ENCODE assay signal across 1 cellular context in the genomic region with DNA sequence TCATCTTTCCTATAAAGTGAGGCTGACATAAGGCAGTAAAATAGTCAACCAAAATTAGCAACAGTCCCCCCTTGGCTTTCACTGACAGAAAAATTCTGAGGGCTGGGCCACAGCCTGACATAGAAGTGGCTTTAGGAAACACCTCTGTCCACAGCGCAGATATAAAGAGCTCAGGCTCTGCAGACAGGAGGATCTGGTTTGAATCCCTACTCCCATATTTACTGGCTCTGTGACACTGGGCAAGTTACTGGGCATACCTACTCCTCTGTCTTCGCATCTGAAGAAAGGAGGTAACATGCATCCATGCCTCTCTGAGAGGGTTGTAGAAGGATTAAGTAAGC.
TF ChIP-seq lines count a peak whose summit lies in the region.

No MANE protein-coding gene starts in this region.

TF ChIP-seq in H1, 55 proteins besides CTCF, POLR2A, EP300 and RAD21 (continued from another document):
- TF ChIP-seq, protein P1, sequence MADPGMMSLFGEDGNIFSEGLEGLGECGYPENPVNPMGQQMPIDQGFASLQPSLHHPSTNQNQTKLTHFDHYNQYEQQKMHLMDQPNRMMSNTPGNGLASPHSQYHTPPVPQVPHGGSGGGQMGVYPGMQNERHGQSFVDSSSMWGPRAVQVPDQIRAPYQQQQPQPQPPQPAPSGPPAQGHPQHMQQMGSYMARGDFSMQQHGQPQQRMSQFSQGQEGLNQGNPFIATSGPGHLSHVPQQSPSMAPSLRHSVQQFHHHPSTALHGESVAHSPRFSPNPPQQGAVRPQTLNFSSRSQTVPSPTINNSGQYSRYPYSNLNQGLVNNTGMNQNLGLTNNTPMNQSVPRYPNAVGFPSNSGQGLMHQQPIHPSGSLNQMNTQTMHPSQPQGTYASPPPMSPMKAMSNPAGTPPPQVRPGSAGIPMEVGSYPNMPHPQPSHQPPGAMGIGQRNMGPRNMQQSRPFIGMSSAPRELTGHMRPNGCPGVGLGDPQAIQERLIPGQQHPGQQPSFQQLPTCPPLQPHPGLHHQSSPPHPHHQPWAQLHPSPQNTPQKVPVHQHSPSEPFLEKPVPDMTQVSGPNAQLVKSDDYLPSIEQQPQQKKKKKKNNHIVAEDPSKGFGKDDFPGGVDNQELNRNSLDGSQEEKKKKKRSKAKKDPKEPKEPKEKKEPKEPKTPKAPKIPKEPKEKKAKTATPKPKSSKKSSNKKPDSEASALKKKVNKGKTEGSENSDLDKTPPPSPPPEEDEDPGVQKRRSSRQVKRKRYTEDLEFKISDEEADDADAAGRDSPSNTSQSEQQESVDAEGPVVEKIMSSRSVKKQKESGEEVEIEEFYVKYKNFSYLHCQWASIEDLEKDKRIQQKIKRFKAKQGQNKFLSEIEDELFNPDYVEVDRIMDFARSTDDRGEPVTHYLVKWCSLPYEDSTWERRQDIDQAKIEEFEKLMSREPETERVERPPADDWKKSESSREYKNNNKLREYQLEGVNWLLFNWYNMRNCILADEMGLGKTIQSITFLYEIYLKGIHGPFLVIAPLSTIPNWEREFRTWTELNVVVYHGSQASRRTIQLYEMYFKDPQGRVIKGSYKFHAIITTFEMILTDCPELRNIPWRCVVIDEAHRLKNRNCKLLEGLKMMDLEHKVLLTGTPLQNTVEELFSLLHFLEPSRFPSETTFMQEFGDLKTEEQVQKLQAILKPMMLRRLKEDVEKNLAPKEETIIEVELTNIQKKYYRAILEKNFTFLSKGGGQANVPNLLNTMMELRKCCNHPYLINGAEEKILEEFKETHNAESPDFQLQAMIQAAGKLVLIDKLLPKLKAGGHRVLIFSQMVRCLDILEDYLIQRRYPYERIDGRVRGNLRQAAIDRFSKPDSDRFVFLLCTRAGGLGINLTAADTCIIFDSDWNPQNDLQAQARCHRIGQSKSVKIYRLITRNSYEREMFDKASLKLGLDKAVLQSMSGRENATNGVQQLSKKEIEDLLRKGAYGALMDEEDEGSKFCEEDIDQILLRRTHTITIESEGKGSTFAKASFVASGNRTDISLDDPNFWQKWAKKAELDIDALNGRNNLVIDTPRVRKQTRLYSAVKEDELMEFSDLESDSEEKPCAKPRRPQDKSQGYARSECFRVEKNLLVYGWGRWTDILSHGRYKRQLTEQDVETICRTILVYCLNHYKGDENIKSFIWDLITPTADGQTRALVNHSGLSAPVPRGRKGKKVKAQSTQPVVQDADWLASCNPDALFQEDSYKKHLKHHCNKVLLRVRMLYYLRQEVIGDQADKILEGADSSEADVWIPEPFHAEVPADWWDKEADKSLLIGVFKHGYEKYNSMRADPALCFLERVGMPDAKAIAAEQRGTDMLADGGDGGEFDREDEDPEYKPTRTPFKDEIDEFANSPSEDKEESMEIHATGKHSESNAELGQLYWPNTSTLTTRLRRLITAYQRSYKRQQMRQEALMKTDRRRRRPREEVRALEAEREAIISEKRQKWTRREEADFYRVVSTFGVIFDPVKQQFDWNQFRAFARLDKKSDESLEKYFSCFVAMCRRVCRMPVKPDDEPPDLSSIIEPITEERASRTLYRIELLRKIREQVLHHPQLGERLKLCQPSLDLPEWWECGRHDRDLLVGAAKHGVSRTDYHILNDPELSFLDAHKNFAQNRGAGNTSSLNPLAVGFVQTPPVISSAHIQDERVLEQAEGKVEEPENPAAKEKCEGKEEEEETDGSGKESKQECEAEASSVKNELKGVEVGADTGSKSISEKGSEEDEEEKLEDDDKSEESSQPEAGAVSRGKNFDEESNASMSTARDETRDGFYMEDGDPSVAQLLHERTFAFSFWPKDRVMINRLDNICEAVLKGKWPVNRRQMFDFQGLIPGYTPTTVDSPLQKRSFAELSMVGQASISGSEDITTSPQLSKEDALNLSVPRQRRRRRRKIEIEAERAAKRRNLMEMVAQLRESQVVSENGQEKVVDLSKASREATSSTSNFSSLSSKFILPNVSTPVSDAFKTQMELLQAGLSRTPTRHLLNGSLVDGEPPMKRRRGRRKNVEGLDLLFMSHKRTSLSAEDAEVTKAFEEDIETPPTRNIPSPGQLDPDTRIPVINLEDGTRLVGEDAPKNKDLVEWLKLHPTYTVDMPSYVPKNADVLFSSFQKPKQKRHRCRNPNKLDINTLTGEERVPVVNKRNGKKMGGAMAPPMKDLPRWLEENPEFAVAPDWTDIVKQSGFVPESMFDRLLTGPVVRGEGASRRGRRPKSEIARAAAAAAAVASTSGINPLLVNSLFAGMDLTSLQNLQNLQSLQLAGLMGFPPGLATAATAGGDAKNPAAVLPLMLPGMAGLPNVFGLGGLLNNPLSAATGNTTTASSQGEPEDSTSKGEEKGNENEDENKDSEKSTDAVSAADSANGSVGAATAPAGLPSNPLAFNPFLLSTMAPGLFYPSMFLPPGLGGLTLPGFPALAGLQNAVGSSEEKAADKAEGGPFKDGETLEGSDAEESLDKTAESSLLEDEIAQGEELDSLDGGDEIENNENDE (IDR thresholded peaks at IDR 0.05; ENCODE audit: insufficient replicate concordance, low read length) = no peak
- TF ChIP-seq SP4 (IDR thresholded peaks at IDR 0.05; ENCODE audit: low read length) (no peak), NRF1 (IDR thresholded peaks at IDR 0.05; ENCODE audit: low read depth, low read length) (no peak), BCL11A (IDR thresholded peaks at IDR 0.05; ENCODE audit: low read depth in 2 of 2, low read length in 2 of 2) (no peak), CEBPB (IDR thresholded peaks at IDR 0.05; ENCODE audit: low read depth, low read length) (no peak), RFX5 (IDR thresholded peaks at IDR 0.05; ENCODE audit: borderline replicate concordance, low read depth, low read length) (no peak), BACH1 (IDR thresholded peaks at IDR 0.05; ENCODE audit: low read length) (no peak), SP2 (IDR thresholded peaks at IDR 0.05; ENCODE audit: low read length) (no peak), NANOG (IDR thresholded peaks at IDR 0.05; ENCODE audit: insufficient read depth, low read depth, low read length, poor library complexity, severe bottlenecking) (no peak), MAFK (IDR thresholded peaks at IDR 0.05; ENCODE audit: low read depth, low read length) (no peak), BRCA1 (IDR thresholded peaks at IDR 0.05; ENCODE audit: low read depth, low read length) (no peak), SP1 (IDR thresholded peaks at IDR 0.05; ENCODE audit: low read depth, low read length) (no peak), FOSL1 (IDR thresholded peaks at IDR 0.05; ENCODE audit: insufficient read depth, low read depth, low read length) (no peak), CTBP2 (IDR thresholded peaks at IDR 0.05; ENCODE audit: borderline replicate concordance, insufficient read depth, insufficient read length, low read length) (no peak)
- TF ChIP-seq, protein P2, sequence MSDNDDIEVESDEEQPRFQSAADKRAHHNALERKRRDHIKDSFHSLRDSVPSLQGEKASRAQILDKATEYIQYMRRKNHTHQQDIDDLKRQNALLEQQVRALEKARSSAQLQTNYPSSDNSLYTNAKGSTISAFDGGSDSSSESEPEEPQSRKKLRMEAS (IDR thresholded peaks at IDR 0.05) = no peak
